Comparison of ENCODE assay signal across 14 cellular contexts in the genomic region with DNA sequence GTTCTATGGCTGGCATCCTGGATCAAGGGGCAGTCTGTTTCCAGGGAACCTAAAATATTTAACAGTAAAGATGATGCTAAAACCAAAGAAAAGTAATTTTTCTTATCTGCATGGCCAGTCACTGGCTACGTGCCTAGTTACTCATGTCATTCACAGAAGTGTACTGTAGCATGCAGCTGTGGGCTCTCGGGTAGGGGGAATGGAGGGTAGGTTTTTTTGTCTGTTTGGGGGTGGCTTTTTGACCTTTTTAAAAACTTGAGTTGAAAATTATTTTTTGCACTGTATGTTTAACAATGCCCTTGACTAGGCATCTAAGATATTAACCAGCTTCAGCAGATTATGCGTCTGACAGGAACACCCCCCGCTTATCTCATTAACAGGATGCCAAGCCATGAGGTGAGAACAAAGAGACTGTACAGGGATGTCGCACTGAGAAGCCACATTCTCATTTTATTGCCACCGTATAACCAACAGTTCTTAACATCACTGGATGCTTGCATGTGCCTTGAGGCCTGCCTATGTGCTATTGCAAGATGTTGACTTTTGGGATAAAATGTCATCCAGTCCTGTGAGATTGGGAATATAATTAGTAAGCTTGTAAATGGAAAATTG. TPM values are rescaled to one million over a fixed set of nuclear protein-coding genes. Genes with fewer than 3 reads are reported as not detected.
DNase-seq lines count a peak whose midpoint lies in the region; ATAC-seq and TF ChIP-seq lines count a peak whose summit lies in the region.
"Had no signal": no experiment of that assay in that cellular context is flagged by ENCODE, and none has a peak within 500 bp of the region (broad histone marks: within the 10 kb centered on the region; RNA-seq: fewer than 3 reads in every experiment).

No MANE protein-coding gene starts in this region.

- no peaks in the 10 kb centered on the region for H3K27me3 Mint-ChIP-seq in activated T-cell treated with anti-CD3 and anti-CD28 coated beads, Interleukin-2, amount 50 U/mL, for 24 hours
- H3K27me3 Mint-ChIP-seq in T-cell, result no peaks in the 10 kb centered on the region

- ATAC-seq in T-cell (replicated peaks in 1 of 4), result peak; percentile 80 to 92 (median 90)
- no peak for ATAC-seq in left lobe of liver
- ATAC-seq in HG03097 (IDR thresholded peaks at IDR 0.05; ENCODE audit: low FRiP score, unreplicated experiment), result no peak

- peaks cover 95% of the 10 kb centered on the region for H3K36me3 ChIP-seq in neutrophil

- peak overlapping the region; percentile 80 for H3K27ac Mint-ChIP-seq in activated T-cell treated with anti-CD3 and anti-CD28 coated beads, Interleukin-2, amount 50 U/mL, for 24 hours
- peak overlapping the region; percentile 75 to 93 for H3K27ac Mint-ChIP-seq in T-cell

- peaks cover 72% of the 10 kb centered on the region for H3K36me3 Mint-ChIP-seq in activated T-cell treated with anti-CD3 and anti-CD28 coated beads, Interleukin-2, amount 50 U/mL, for 24 hours (ENCODE audit: low read depth)
- peaks cover 18% of the 10 kb centered on the region for H3K36me3 Mint-ChIP-seq in T-cell

- H3K4me1 Mint-ChIP-seq in activated T-cell treated with anti-CD3 and anti-CD28 coated beads, Interleukin-2, amount 50 U/mL, for 24 hours (ENCODE audit: low read depth), result peaks cover 38% of the 10 kb centered on the region
- peaks cover 42 to 56% (median 50%) of the 10 kb centered on the region in 3 donors for H3K4me1 Mint-ChIP-seq in T-cell

- H3K9me3 ChIP-seq in neutrophil, result no peaks in the 10 kb centered on the region
- H3K9me3 ChIP-seq: adrenal gland, HAP-1 had no signal

- peak overlapping the region; percentile 57 for H3K27ac ChIP-seq in neutrophil
- H3K27ac ChIP-seq: adrenal gland, dorsolateral prefrontal cortex had no signal

- POLR2A ChIA-PET in T-cell (lab: Charles Lee), result interaction anchor here (0.5 to 0.6 kb wide), 2 partner anchors 12 to 91 kb away, joined by 3 read pairs; no protein-coding TSS in a partner anchor

- H3K9me3 Mint-ChIP-seq in activated T-cell treated with anti-CD3 and anti-CD28 coated beads, Interleukin-2, amount 50 U/mL, for 24 hours, result no peaks in the 10 kb centered on the region
- no peaks in the 10 kb centered on the region for H3K9me3 Mint-ChIP-seq in T-cell

- H3K4me3 Mint-ChIP-seq in activated T-cell treated with anti-CD3 and anti-CD28 coated beads, Interleukin-2, amount 50 U/mL, for 24 hours, result no peak overlapping the region
- peak overlapping the region in 2 of 3 donors; percentile 39 to 62 for H3K4me3 Mint-ChIP-seq in T-cell

- TF ChIP-seq CTCF in neutrophil (IDR thresholded peaks at IDR 0.05), result no peak

- no peaks in the 10 kb centered on the region for H3K27me3 ChIP-seq in neutrophil
- H3K27me3 ChIP-seq: adrenal gland, dorsolateral prefrontal cortex had no signal

- DNase-seq in activated T-cell treated with anti-CD3 and anti-CD28 coated beads, Interleukin-2, amount 50 U/mL, for 24 hours, result no peak
- no peak for DNase-seq in activated T-cell treated with anti-CD3 and anti-CD28 coated beads, Interleukin-2, amount 50 U/mL, for 48 hours
- peak in 30 of 34 experiments; percentile 26 to 83 (median 56) for DNase-seq in T-cell
- peak; percentile 58 for DNase-seq in central memory CD4-positive, alpha-beta T cell
- no peak for DNase-seq in glomerular visceral epithelial cell (ENCODE audit: extremely low spot score)
- no peak for DNase-seq in left lobe of liver (ENCODE audit: low spot score)
- DNase-seq: dorsolateral prefrontal cortex; foreskin fibroblast; stimulated activated CD4-positive, alpha-beta T cell treated with anti-CD3 and anti-CD28 coated beads, Interleukin-1b, Interleukin-23, amount 100 ng/mL, for 48 hours had no signal

- H3K4me1 ChIP-seq in neutrophil (ENCODE audit: control insufficient read depth in 1 of 2, insufficient read depth in 1 of 2, low read depth in 1 of 2, low read length in 1 of 2), result peaks cover 4 to 6% of the 10 kb centered on the region in 2 experiments
- H3K4me1 ChIP-seq: HAP-1 had no signal

- H3K4me3 ChIP-seq in neutrophil (ENCODE audit: low read depth in 1 of 2, low read length in 1 of 2), result no peak overlapping the region
- H3K4me3 ChIP-seq: adrenal gland, dorsolateral prefrontal cortex, HAP-1 had no signal

- CTCF ChIA-PET in T-cell (lab: Charles Lee), result interaction anchor here (0.5 to 2.5 kb wide), 7 partner anchors 16 to 577 kb away, joined by 3 to 16 read pairs (median 3); partner anchors contain the start of gene MAPK14 (in 1 of the 2)

RNA-seq across cellular contexts. Expression of gene MAPK13, which starts 30.3 kb away (rescaled TPM):
- total RNA-seq in T-cell, result 10 to 100 TPM; 38.2 to 45.6 (median 44.1) TPM
- total RNA-seq in left lobe of liver, result 1.9 TPM
- total RNA-seq: SK-MEL-5 had no signal

Comparison
In these comparisons a context has a peak if more than half of its experiments do, and no peak if none do; other contexts are left out.
1. DNase-seq: peak in T-cell (30 of 34) and central memory CD4-positive, alpha-beta T cell (single experiment); none in activated T-cell treated with anti-CD3 and anti-CD28 coated beads, Interleukin-2, amount 50 U/mL, for 24 hours (single experiment), activated T-cell treated with anti-CD3 and anti-CD28 coated beads, Interleukin-2, amount 50 U/mL, for 48 hours (0 of 2), glomerular visceral epithelial cell (single experiment) and left lobe of liver (single experiment).
2. ATAC-seq: peak in T-cell (4 of 4); none in left lobe of liver (single experiment) and HG03097 (single experiment).
3. RNA of gene MAPK13, which starts 30.3 kb away (total RNA-seq): 38.2 to 45.6 TPM in T-cell; 1.9 TPM in left lobe of liver (single experiment); every median in the first group is over 10 times any median in the second.